1 cellular context compared by ENCODE assay signal in genomic region chr7:2110586-2111396, GRCh38.
A peak's percentile ranks its signal among the peaks of the same experiment; 100 is the strongest.
TF ChIP-seq lines count a peak whose summit lies in the region.

No MANE protein-coding gene starts in this region.

TF ChIP-seq in HepG2, 621 proteins besides CTCF, POLR2A, EP300 and RAD21 (continued from another document and continues in another):
- TF ChIP-seq HNF1A (IDR thresholded peaks at IDR 0.05; ENCODE audit: low read depth) (no peak), HNF1A (CRISPR knock-in tag; IDR thresholded peaks at IDR 0.05; ENCODE audit: borderline replicate concordance) (peak; percentile 74; the same call in 1 of the 2 replicates), GLI4 (CRISPR knock-in tag; IDR thresholded peaks at IDR 0.05; ENCODE audit: borderline replicate concordance) (0 out of 2 replicates have a peak, but pooled peaks have one; percentile 58), MXD3 (CRISPR knock-in tag; IDR thresholded peaks at IDR 0.05) (peak; percentile 46; the same call in 1 of the 2 replicates), SOX6 (IDR thresholded peaks at IDR 0.05) (no peak), SOX6 (CRISPR knock-in tag; IDR thresholded peaks at IDR 0.05) (peak; percentile 98), ZFP36L1 (CRISPR knock-in tag; IDR thresholded peaks at IDR 0.05) (no peak), AHR (CRISPR knock-in tag; IDR thresholded peaks at IDR 0.05) (0 out of 2 replicates have a peak, but pooled peaks have one; percentile 56), CHD2 (IDR thresholded peaks at IDR 0.05; ENCODE audit: low read depth, low read length) (no peak), POGK (CRISPR knock-in tag; conservative IDR thresholded peaks at IDR 0.05) (peak; percentile 51; the same call in 1 of the 2 replicates), SRSF9 (IDR thresholded peaks at IDR 0.05; ENCODE audit: borderline replicate concordance, insufficient read depth, low read depth, low read length, poor library complexity, severe bottlenecking) (no peak), CSRNP2 (CRISPR knock-in tag; conservative IDR thresholded peaks at IDR 0.05; ENCODE audit: low read depth) (no peak), SYNCRIP (IDR thresholded peaks at IDR 0.05; ENCODE audit: insufficient read depth, low read depth, low read length) (no peak), NPAS2 (CRISPR knock-in tag; IDR thresholded peaks at IDR 0.05; ENCODE audit: borderline replicate concordance) (no peak), ZNF296 (CRISPR knock-in tag; conservative IDR thresholded peaks at IDR 0.05) (no peak), ZFYVE20 (CRISPR knock-in tag; IDR thresholded peaks at IDR 0.05; ENCODE audit: borderline replicate concordance, low read depth) (peak; percentile 66; the same call in 1 of the 2 replicates), ZNF678 (CRISPR knock-in tag; IDR thresholded peaks at IDR 0.05) (no peak), ZNF225 (CRISPR knock-in tag; IDR thresholded peaks at IDR 0.05) (no peak; the same call in none of the 2 replicates), ZNF136 (CRISPR knock-in tag; IDR thresholded peaks at IDR 0.05; ENCODE audit: low read depth) (peak; percentile 85; the same call in 1 of the 2 replicates), ARID4A (CRISPR knock-in tag; IDR thresholded peaks at IDR 0.05; ENCODE audit: borderline replicate concordance) (peak; percentile 72; the same call in 1 of the 2 replicates), ZBED4 (CRISPR knock-in tag; IDR thresholded peaks at IDR 0.05; ENCODE audit: borderline replicate concordance) (no peak), NR3C1 (CRISPR knock-in tag; IDR thresholded peaks at IDR 0.05) (no peak), NFKBIZ (CRISPR knock-in tag; IDR thresholded peaks at IDR 0.05) (0 out of 2 replicates have a peak, but pooled peaks have one; percentile 18), NCOA5 (CRISPR knock-in tag; IDR thresholded peaks at IDR 0.05) (no peak), MBNL3 (CRISPR knock-in tag; conservative IDR thresholded peaks at IDR 0.05) (no peak), CEBPB (IDR thresholded peaks at IDR 0.05; ENCODE audit: borderline replicate concordance, low read depth, low read length) (no peak), RXRB (CRISPR knock-in tag; IDR thresholded peaks at IDR 0.05; ENCODE audit: borderline replicate concordance) (peak; percentile 88), SMARCC2 (IDR thresholded peaks at IDR 0.05) (no peak), LRRFIP1 (CRISPR knock-in tag; conservative IDR thresholded peaks at IDR 0.05) (no peak), GATAD2A (CRISPR knock-in tag; IDR thresholded peaks at IDR 0.05) (peak; percentile 92), REL (CRISPR knock-in tag; conservative IDR thresholded peaks at IDR 0.05) (no peak), RFX3 (CRISPR knock-in tag; IDR thresholded peaks at IDR 0.05) (no peak), ATF4 (CRISPR knock-in tag; IDR thresholded peaks at IDR 0.05) (no peak), SRF (IDR thresholded peaks at IDR 0.05; ENCODE audit: low read depth, low read length) (no peak), PAF1 (CRISPR knock-in tag; IDR thresholded peaks at IDR 0.05) (no peak), BATF2 (CRISPR knock-in tag; IDR thresholded peaks at IDR 0.05) (no peak), ZC3H13 (CRISPR knock-in tag; IDR thresholded peaks at IDR 0.05) (no peak), MIER3 (CRISPR knock-in tag; IDR thresholded peaks at IDR 0.05; ENCODE audit: borderline replicate concordance) (peak; percentile 92; the same call in 1 of the 2 replicates), MTF1 (CRISPR knock-in tag; IDR thresholded peaks at IDR 0.05) (no peak)
